In genomic region chrX:45322820-45323219, GRCh38 we compare ENCODE assay signal across 12 cellular contexts.
DNase-seq lines count a peak whose midpoint lies in the region; ATAC-seq and TF ChIP-seq lines count a peak whose summit lies in the region.
"Had no signal": no experiment of that assay in that cellular context is flagged by ENCODE, and none has a peak within 500 bp of the region (broad histone marks: within the 10 kb centered on the region; RNA-seq: fewer than 3 reads in every experiment).

No MANE protein-coding gene starts in this region.

- peak overlapping the region; percentile 69 to 80; a peak in 3 of 4 replicates for H3K27ac ChIP-seq in SK-N-SH (ENCODE audit: low read depth in 2 of 2, low read length in 1 of 2)
- H3K27ac ChIP-seq: cardiac muscle cell, neutrophil, stomach had no signal

- no peaks in the 10 kb centered on the region for H3K36me3 ChIP-seq in SK-N-SH (replicated peaks in 1 of 2; ENCODE audit: control insufficient read depth in 1 of 2, insufficient read depth in 2 of 2, low read length in 1 of 2)
- H3K36me3 ChIP-seq in skeletal muscle satellite cell (ENCODE audit: insufficient read depth, low read length) = no peaks in the 10 kb centered on the region
- H3K36me3 ChIP-seq: cardiac muscle cell, neutrophil, stomach had no signal

- H3K4me2 ChIP-seq in SK-N-SH = no peak overlapping the region
- no peak overlapping the region for H3K4me2 ChIP-seq in skeletal muscle satellite cell (ENCODE audit: low read length)

- TF ChIP-seq RAD21 in SK-N-SH (IDR thresholded peaks at IDR 0.05; ENCODE audit: low read length) = no peak

- H3K27me3 ChIP-seq in SK-N-SH (ENCODE audit: insufficient read depth) (no peaks in the 10 kb centered on the region), skeletal muscle satellite cell (ENCODE audit: control insufficient read depth, insufficient read depth, low read length) (no peaks in the 10 kb centered on the region)
- H3K27me3 ChIP-seq: cardiac muscle cell, neutrophil had no signal

- CTCF ChIA-PET in SK-N-SH (lab: Yijun Ruan, JAX) = no interaction called here

- DNase-seq in HCEC 1CT (peak; percentile 40), SK-N-SH (no peak), fibroblast of mammary gland (ENCODE audit: low read depth) (peak; percentile 63), ureter (ENCODE audit: low spot score) (no peak)
- no peak for DNase-seq in stimulated activated CD4-positive, alpha-beta T cell treated with anti-CD3 and anti-CD28 coated beads, Interleukin-12 subunit alpha, Interleukin-12 subunit beta, amount 100 ng/mL, for 4 hours
- DNase-seq: activated CD8-positive, alpha-beta memory T cell treated with anti-CD3 and anti-CD28 coated beads for 24 hours; activated effector memory CD4-positive, alpha-beta T cell treated with anti-CD3 and anti-CD28 coated beads, Interleukin-2, amount 50 U/mL, for 16 hours had no signal

- H3K9me2 ChIP-seq in SK-N-SH = no peaks in the 10 kb centered on the region

- no peaks in the 10 kb centered on the region for H4K20me1 ChIP-seq in SK-N-SH (ENCODE audit: insufficient read depth)

- no peak for ATAC-seq in HG03460 (IDR thresholded peaks at IDR 0.05; ENCODE audit: unreplicated experiment)

- no peak for TF ChIP-seq EP300 in SK-N-SH (IDR thresholded peaks at IDR 0.05; ENCODE audit: borderline replicate concordance in 1 of 2, low read depth in 1 of 2, low read length in 1 of 2)

- no peak overlapping the region for H2AFZ ChIP-seq in SK-N-SH (ENCODE audit: low read depth)

- H3K9ac ChIP-seq in SK-N-SH = peak overlapping the region; percentile 3; the same call in 1 of the 2 replicates
- H3K9ac ChIP-seq in skeletal muscle satellite cell (ENCODE audit: low read depth, low read length) = peak overlapping the region; percentile 71

- POLR2A ChIA-PET in SK-N-SH (lab: Yijun Ruan, JAX) = no interaction called here

- H3K9me3 ChIP-seq in SK-N-SH = no peaks in the 10 kb centered on the region
- no peaks in the 10 kb centered on the region for H3K9me3 ChIP-seq in skeletal muscle satellite cell (replicated peaks; ENCODE audit: low read length)
- H3K9me3 ChIP-seq: neutrophil, stomach had no signal

- no peaks in the 10 kb centered on the region for H3K79me2 ChIP-seq in SK-N-SH (ENCODE audit: insufficient read depth)

- no peak for TF ChIP-seq CTCF in SK-N-SH (IDR thresholded peaks at IDR 0.05)
- TF ChIP-seq CTCF in fibroblast of mammary gland (conservative IDR thresholded peaks at IDR 0.05; ENCODE audit: control insufficient read depth, insufficient read depth, low read depth, low read length) = no peak

- peaks cover 9% of the 10 kb centered on the region for H3F3A ChIP-seq in SK-N-SH (replicated peaks; ENCODE audit: insufficient read depth)

- H3K4me1 ChIP-seq in SK-N-SH (ENCODE audit: control insufficient read depth in 1 of 2, insufficient read depth in 2 of 2, low read depth in 1 of 2, low read length in 1 of 2) (0 out of 4 replicates have a peak, but pooled peaks cover 0 to 13% of the 10 kb centered on the region in 2 experiments), skeletal muscle satellite cell (ENCODE audit: control insufficient read depth, insufficient read depth, low read length) (peaks cover 18% of the 10 kb centered on the region)
- H3K4me1 ChIP-seq: stomach had no signal

- H3K4me3 ChIP-seq in SK-N-SH (ENCODE audit: low read depth in 2 of 2, low read length in 1 of 2) (no peak overlapping the region), fibroblast of mammary gland (ENCODE audit: control insufficient read depth, low read depth, low read length) (no peak overlapping the region), skeletal muscle satellite cell (ENCODE audit: low read length) (no peak overlapping the region)
- H3K4me3 ChIP-seq: cardiac muscle cell, stomach had no signal

TF ChIP-seq in SK-N-SH, 30 proteins besides CTCF, POLR2A, EP300 and RAD21:
- TF ChIP-seq ZBTB33 (IDR thresholded peaks at IDR 0.05; ENCODE audit: borderline replicate concordance, low read depth) (no peak), TAF1 (IDR thresholded peaks at IDR 0.05; ENCODE audit: borderline replicate concordance, low read depth, low read length) (no peak), PBX3 (IDR thresholded peaks at IDR 0.05) (no peak), CHD2 (IDR thresholded peaks at IDR 0.05; ENCODE audit: low read length, partially characterized antibody) (no peak), GABPA (IDR thresholded peaks at IDR 0.05; ENCODE audit: low read depth) (no peak), RCOR1 (IDR thresholded peaks at IDR 0.05; ENCODE audit: low read length) (no peak), EZH2phosphoT487 (IDR thresholded peaks at IDR 0.05; ENCODE audit: borderline replicate concordance, low read depth) (no peak)

Comparison
In these comparisons a context has a peak if more than half of its experiments do, and no peak if none do; other contexts are left out.
1. DNase-seq: peak in HCEC 1CT (single experiment) and fibroblast of mammary gland (single experiment); none in SK-N-SH (single experiment), ureter (single experiment) and stimulated activated CD4-positive, alpha-beta T cell treated with anti-CD3 and anti-CD28 coated beads, Interleukin-12 subunit alpha, Interleukin-12 subunit beta, amount 100 ng/mL, for 4 hours (single experiment).